In genomic region chr1:59601811-59602210, GRCh38 we compare ENCODE assay signal across 12 cellular contexts.
"Had no signal": no experiment of that assay in that cellular context is flagged by ENCODE, and none has a peak within 500 bp of the region (broad histone marks: within the 10 kb centered on the region; RNA-seq: fewer than 3 reads in every experiment).

No MANE protein-coding gene starts in this region.

- H3K4me1 ChIP-seq: testis had no signal

- ATAC-seq: activated CD4-positive, CD25-positive, alpha-beta regulatory T cell treated with anti-CD3 and anti-CD28 coated beads, Interleukin-2, amount 50 U/mL, for 24 hours; esophagus mucosa; stimulated activated naive CD8-positive, alpha-beta T cell treated with anti-CD3 and anti-CD28 coated beads, Interleukin-15, amount 100 ng/mL, for 72 hours had no signal

- DNase-seq: activated CD4-positive, alpha-beta T cell treated with anti-CD3 and anti-CD28 coated beads, Interleukin-2, amount 50 U/mL, for 4 hours; activated gamma-delta T cell; effector CD8-positive, alpha-beta T cell; mesendoderm; small intestine; stimulated activated CD4-positive, alpha-beta T cell treated with anti-CD3 and anti-CD28 coated beads, Interleukin-4, amount 100 ng/mL, for 1 hour; stimulated activated naive CD8-positive, alpha-beta T cell treated with anti-CD3 and anti-CD28 coated beads, Interleukin-15, amount 100 ng/mL, for 72 hours; testis had no signal

- FAIRE-seq: small intestine had no signal

- H3K4me3 ChIP-seq: cardiac muscle cell, hepatocyte, testis had no signal

- H3K4me2 ChIP-seq: hepatocyte had no signal

- H3K36me3 ChIP-seq: cardiac muscle cell had no signal

- H2AFZ ChIP-seq: hepatocyte had no signal

- H3K9me3 ChIP-seq: testis had no signal

- H3K27ac ChIP-seq: cardiac muscle cell, hepatocyte, testis had no signal

- H3K27me3 ChIP-seq: cardiac muscle cell, hepatocyte, testis had no signal

- H3K79me2 ChIP-seq: hepatocyte had no signal
